Comparison of ENCODE assay signal across 10 cellular contexts in genomic region chr3:84965141-84965540, GRCh38. TPM values are rescaled to one million over a fixed set of nuclear protein-coding genes. Genes with fewer than 3 reads are reported as not detected.
A peak's percentile ranks its signal among the peaks of the same experiment; 100 is the strongest.
DNase-seq lines count a peak whose midpoint lies in the region; ATAC-seq, FAIRE-seq and TF ChIP-seq lines count a peak whose summit lies in the region.
"Had no signal": no experiment of that assay in that cellular context is flagged by ENCODE, and none has a peak within 500 bp of the region (broad histone marks: within the 10 kb centered on the region; RNA-seq: fewer than 3 reads in every experiment).

No MANE protein-coding gene starts in this region.

- TF ChIP-seq POLR2A in gastroesophageal sphincter (IDR thresholded peaks at IDR 0.05), result no peak

- H3K27ac Mint-ChIP-seq in astrocyte (ENCODE audit: unreplicated experiment) (peak overlapping the region; percentile 75), nephron progenitor cell (no peak overlapping the region)

- FAIRE-seq in astrocyte (lab: Jason Lieb, UNC), result no peak

- no peak overlapping the region for H3K9ac ChIP-seq in astrocyte (ENCODE audit: low read length)

- H3K4me1 ChIP-seq in astrocyte (ENCODE audit: insufficient read depth, low read length), result peaks cover under 1% of the 10 kb centered on the region
- peaks cover 0 to 7% (median 0%) of the 10 kb centered on the region in 3 donors for H3K4me1 ChIP-seq in gastroesophageal sphincter
- H3K4me1 ChIP-seq: Peyer's patch had no signal

- H3K9me3 Mint-ChIP-seq in astrocyte (ENCODE audit: unreplicated experiment) (no peaks in the 10 kb centered on the region), nephron progenitor cell (no peaks in the 10 kb centered on the region)

- no peaks in the 10 kb centered on the region for H4K20me1 ChIP-seq in astrocyte (ENCODE audit: insufficient read depth, low read length)

- H3K27me3 ChIP-seq in astrocyte (ENCODE audit: insufficient read depth, low read length), result peaks cover 19% of the 10 kb centered on the region
- peaks cover 32% of the 10 kb centered on the region for H3K27me3 ChIP-seq in gastroesophageal sphincter
- H3K27me3 ChIP-seq: ovary had no signal

- H3K4me3 ChIP-seq in astrocyte (ENCODE audit: insufficient read depth, low read depth, low read length), result no peak overlapping the region
- H3K4me3 ChIP-seq in gastroesophageal sphincter, result no peak overlapping the region
- H3K4me3 ChIP-seq: ovary, Peyer's patch had no signal

- H3K36me3 ChIP-seq in astrocyte (ENCODE audit: insufficient read depth, low read length) (no peaks in the 10 kb centered on the region), gastroesophageal sphincter (no peaks in the 10 kb centered on the region)
- H3K36me3 ChIP-seq: ovary, Peyer's patch had no signal

- peak; percentile 78 for DNase-seq in NCI-H146 (lab: John Stamatoyannopoulos, UW)
- no peak for DNase-seq in astrocyte (ENCODE audit: low read depth)
- peak; percentile 47 for DNase-seq in nephron progenitor cell
- no peak for DNase-seq in effector CD4-positive, alpha-beta T cell
- DNase-seq in kidney tubule cell (ENCODE audit: low spot score), result no peak
- DNase-seq: ovary, Peyer's patch had no signal

- H3K9me3 ChIP-seq in astrocyte (ENCODE audit: insufficient read depth, low read depth, low read length) (no peaks in the 10 kb centered on the region), gastroesophageal sphincter (no peaks in the 10 kb centered on the region)
- H3K9me3 ChIP-seq: ovary, Peyer's patch had no signal

- ATAC-seq in HG02981 (IDR thresholded peaks at IDR 0.05; ENCODE audit: unreplicated experiment) (no peak), gastroesophageal sphincter (no peak)

- no peak overlapping the region for H3K4me2 ChIP-seq in astrocyte (ENCODE audit: low read length)

- peaks cover 5% of the 10 kb centered on the region for H3K27me3 Mint-ChIP-seq in astrocyte (ENCODE audit: low read depth, unreplicated experiment)
- peaks cover 38% of the 10 kb centered on the region for H3K27me3 Mint-ChIP-seq in nephron progenitor cell (ENCODE audit: low read depth, poor library complexity)

- H3K4me3 Mint-ChIP-seq in astrocyte (ENCODE audit: unreplicated experiment), result no peak overlapping the region
- no peak overlapping the region for H3K4me3 Mint-ChIP-seq in nephron progenitor cell

- H3K27ac ChIP-seq in astrocyte (ENCODE audit: low read depth, low read length), result no peak overlapping the region
- no peak overlapping the region for H3K27ac ChIP-seq in gastroesophageal sphincter
- H3K27ac ChIP-seq: ovary, Peyer's patch had no signal

- WGBS in gastroesophageal sphincter (ENCODE audit: low coverage in 1 of 2), 2 donors, result 41 to 63% methylated on average over 1 of the region's 1 CpG

- TF ChIP-seq CTCF in GM12873 (IDR thresholded peaks at IDR 0.05; ENCODE audit: insufficient read depth, low read depth, low read length, missing control alignments) (peak; percentile 18), astrocyte (IDR thresholded peaks at IDR 0.05; ENCODE audit: insufficient read depth, low read depth, low read length) (peak; percentile 16), nephron progenitor cell (IDR thresholded peaks at IDR 0.05) (peak; percentile 52), gastroesophageal sphincter (IDR thresholded peaks at IDR 0.05) (no peak)

- no peak overlapping the region for H2AFZ ChIP-seq in astrocyte (ENCODE audit: low read depth, low read length)

- H3K36me3 Mint-ChIP-seq in astrocyte (ENCODE audit: low read depth, unreplicated experiment) (no peaks in the 10 kb centered on the region), nephron progenitor cell (ENCODE audit: low read depth) (no peaks in the 10 kb centered on the region)

- H3K79me2 ChIP-seq in astrocyte (ENCODE audit: insufficient read depth, low read length), result no peaks in the 10 kb centered on the region

- H3K4me1 Mint-ChIP-seq in astrocyte (ENCODE audit: low read depth, unreplicated experiment), result peaks cover 33% of the 10 kb centered on the region
- H3K4me1 Mint-ChIP-seq in nephron progenitor cell, result peaks cover 18% of the 10 kb centered on the region

- no peak for TF ChIP-seq EP300 in gastroesophageal sphincter (IDR thresholded peaks at IDR 0.05)

RNA-seq across cellular contexts. Expression of gene CADM2, which starts 6.4 kb away (rescaled TPM):
- total RNA-seq in astrocyte (1.5 and 2.9 TPM in 2 replicates), gastroesophageal sphincter (10 to 100 TPM in 1 of 4 donors, 1 to 10 TPM in 3; 8.2 to 10.1 (median 9.4) TPM)

Comparison
In these comparisons a context has a peak if more than half of its experiments do, and no peak if none do; other contexts are left out.
1. CTCF ChIP-seq: peak in GM12873 (single experiment), astrocyte (single experiment) and nephron progenitor cell (single experiment); none in gastroesophageal sphincter (0 of 4).
2. DNase-seq: peak in NCI-H146 (single experiment) and nephron progenitor cell (single experiment); none in astrocyte (single experiment), effector CD4-positive, alpha-beta T cell (single experiment) and kidney tubule cell (single experiment).